8 cellular contexts compared by ENCODE assay signal in the genomic region with DNA sequence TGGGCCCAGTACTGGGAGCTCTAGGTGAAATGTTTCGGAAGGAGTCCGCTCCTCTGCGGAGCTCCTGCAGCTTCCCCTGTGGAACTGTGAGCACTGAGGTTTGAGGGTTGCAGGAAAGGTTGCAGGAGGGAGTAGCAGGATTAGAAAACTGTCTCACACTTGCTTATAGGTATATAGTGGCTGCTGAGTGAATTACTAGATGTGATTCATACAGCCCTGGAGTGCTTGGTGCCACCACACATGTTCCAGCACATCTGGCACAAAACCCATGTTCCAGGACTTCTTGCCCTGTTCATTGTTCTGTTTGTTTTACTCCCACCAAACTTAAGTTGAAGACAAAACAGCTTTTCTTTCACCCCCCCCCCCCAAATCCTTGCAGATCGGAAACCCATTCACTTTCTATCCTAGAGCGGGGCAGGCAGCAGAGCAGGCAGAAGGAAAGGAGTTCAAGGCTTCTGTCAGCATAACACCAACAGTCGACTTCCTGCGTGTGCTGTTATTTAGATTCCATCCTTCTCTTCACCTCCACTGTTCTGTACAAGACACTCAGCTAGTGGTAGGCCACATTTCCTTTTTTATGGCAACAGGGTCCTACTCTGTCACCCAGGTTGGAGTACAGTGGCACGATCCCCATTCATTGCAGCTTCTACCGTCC. TPM values are rescaled to one million over a fixed set of nuclear protein-coding genes. Genes with fewer than 3 reads are reported as not detected.
DNase-seq lines count a peak whose midpoint lies in the region; ATAC-seq, FAIRE-seq and TF ChIP-seq lines count a peak whose summit lies in the region.

No MANE protein-coding gene starts in this region.

- no peak for TF ChIP-seq RAD21 in HCT116 (IDR thresholded peaks at IDR 0.05; ENCODE audit: low read depth)

- no peaks in the 10 kb centered on the region for H3K9me2 ChIP-seq in HCT116 (ENCODE audit: insufficient read depth)

- RAD21 ChIA-PET in HCT116 (lab: Charles Lee; ENCODE audit: low non-redundant PET in 1 of 2, low total read pairs in 2 of 2, uncharacterized antibody in 2 of 2, unreplicated experiment in 2 of 2): no interaction called here

- no peak overlapping the region for H2AFZ ChIP-seq in HCT116 (ENCODE audit: low read depth, low read length, poor library complexity, severe bottlenecking)
- peak overlapping the region; percentile 82 for H2AFZ ChIP-seq in fibroblast of lung (ENCODE audit: low read length)
- peak overlapping the region; percentile 93 for H2AFZ ChIP-seq in osteoblast (ENCODE audit: low read length)

- H3K4me1 Mint-ChIP-seq in T-helper 1 cell treated with Interleukin-12 subunit alpha and Interleukin-12 subunit beta and Interleukin-4 antibody, amounts not matched to agents 30 μg/mL and 1 μg/mL, for 36 hours (ENCODE audit: low read depth): peaks cover 34% of the 10 kb centered on the region

- intact Hi-C loops in HCT116 (cut with micrococcal nuclease): no loop called here

- H3K27ac Mint-ChIP-seq in T-helper 1 cell treated with Interleukin-12 subunit alpha and Interleukin-12 subunit beta and Interleukin-4 antibody, amounts not matched to agents 30 μg/mL and 1 μg/mL, for 36 hours: peak overlapping the region; percentile 96

- H3K4me3 ChIP-seq in BJ (ENCODE audit: low read depth, low read length) (peak overlapping the region; percentile 72), HCT116 (replicated peaks in 1 of 2; ENCODE audit: low read depth in 1 of 2, low read length in 2 of 2) (peak overlapping the region; percentile 87 to 90), fibroblast of lung (replicated peaks in 1 of 4; ENCODE audit: control extremely low read depth in 1 of 4, insufficient read depth in 1 of 4, low read depth in 3 of 4, low read length in 4 of 4) (peak overlapping the region; percentile 49 to 86 (median 75)), osteoblast (ENCODE audit: insufficient read depth, low read length) (peak overlapping the region; percentile 92)

- TSS peak; percentile 98 for BruUV-seq in HCT116 (replicated peaks; lab: Mats Ljungman, UMichigan)

- H3K79me2 ChIP-seq in HCT116 (ENCODE audit: insufficient read depth, low read length): peaks cover 26% of the 10 kb centered on the region
- peaks cover 10% of the 10 kb centered on the region for H3K79me2 ChIP-seq in fibroblast of lung (ENCODE audit: control insufficient read depth, insufficient read depth, low read length)
- peaks cover 23% of the 10 kb centered on the region for H3K79me2 ChIP-seq in osteoblast (ENCODE audit: insufficient read depth, low read length)

- H3K9me3 Mint-ChIP-seq in T-helper 1 cell treated with Interleukin-12 subunit alpha and Interleukin-12 subunit beta and Interleukin-4 antibody, amounts not matched to agents 30 μg/mL and 1 μg/mL, for 36 hours: no peaks in the 10 kb centered on the region

- CTCF ChIA-PET in BJ (lab: Yijun Ruan, JAX): interaction anchor here (1.0 to 3.1 kb wide), 6 partner anchors 8 to 164 kb away, joined by 3 to 14 read pairs (median 3); a partner anchor contains a TSS
- CTCF ChIA-PET in HCT116 (lab: Charles Lee): no interaction called here

- H3K9me3 ChIP-seq in HCT116 (ENCODE audit: control insufficient read depth in 1 of 2, insufficient read depth in 1 of 2, low read depth in 1 of 2, low read length in 2 of 2): no peaks in the 10 kb centered on the region
- H3K9me3 ChIP-seq in fibroblast of lung (ENCODE audit: control insufficient read depth, insufficient read depth, low read depth, low read length): no peaks in the 10 kb centered on the region
- no peaks in the 10 kb centered on the region for H3K9me3 ChIP-seq in osteoblast (ENCODE audit: low read depth, low read length)

- ATAC-seq in HCT116: peak; percentile 5; the same call in 1 of the 2 replicates
- ATAC-seq in GM21423 (IDR thresholded peaks at IDR 0.05; ENCODE audit: unreplicated experiment): no peak

- TF ChIP-seq CTCF in BJ (IDR thresholded peaks at IDR 0.05; ENCODE audit: insufficient read depth, low read depth, low read length) (no peak), HCT116 (IDR thresholded peaks at IDR 0.05 in 2 of 3, conservative IDR thresholded peaks at IDR 0.05 in 1 of 3; ENCODE audit: borderline replicate concordance in 1 of 3, insufficient read depth in 1 of 3, low read depth in 2 of 3, low read length in 2 of 3) (no peak), fibroblast of lung (conservative IDR thresholded peaks at IDR 0.05 in 1 of 2, IDR thresholded peaks at IDR 0.05 in 1 of 2; ENCODE audit: low read depth in 1 of 2, low read length in 2 of 2) (no peak), osteoblast (IDR thresholded peaks at IDR 0.05; ENCODE audit: extremely low read depth, low read depth, low read length) (no peak)

- no peaks in the 10 kb centered on the region for H3K27me3 ChIP-seq in BJ (ENCODE audit: control insufficient read depth, insufficient read depth, low read length)
- no peaks in the 10 kb centered on the region for H3K27me3 ChIP-seq in HCT116 (ENCODE audit: insufficient read depth, low read length)
- no peaks in the 10 kb centered on the region for H3K27me3 ChIP-seq in fibroblast of lung (ENCODE audit: control insufficient read depth, insufficient read depth, low read length)
- no peaks in the 10 kb centered on the region for H3K27me3 ChIP-seq in osteoblast (ENCODE audit: insufficient read depth, low read length)

- H3K4me1 ChIP-seq in HCT116 (ENCODE audit: control insufficient read depth in 1 of 2, insufficient read depth in 2 of 2, low read length in 2 of 2) (peaks cover 4 to 28% of the 10 kb centered on the region in 2 experiments; a peak in 2 of 4 replicates), fibroblast of lung (ENCODE audit: control insufficient read depth, extremely low read depth, insufficient read depth, low read length) (peaks cover 7% of the 10 kb centered on the region), osteoblast (ENCODE audit: insufficient read depth, low read length) (peaks cover 20% of the 10 kb centered on the region)

- H3K36me3 ChIP-seq in BJ (ENCODE audit: control insufficient read depth, insufficient read depth, low read length) (no peaks in the 10 kb centered on the region), HCT116 (ENCODE audit: control insufficient read depth in 1 of 2, insufficient read depth in 2 of 2, low read length in 2 of 2) (no peaks in the 10 kb centered on the region), fibroblast of lung (ENCODE audit: control insufficient read depth, insufficient read depth, low read length) (no peaks in the 10 kb centered on the region), osteoblast (ENCODE audit: insufficient read depth, low read length) (peaks cover 6% of the 10 kb centered on the region)

- H4K20me1 ChIP-seq in HCT116 (ENCODE audit: insufficient read depth): no peaks in the 10 kb centered on the region
- no peaks in the 10 kb centered on the region for H4K20me1 ChIP-seq in fibroblast of lung (ENCODE audit: control insufficient read depth, extremely low read depth, insufficient read depth, low read length)
- no peaks in the 10 kb centered on the region for H4K20me1 ChIP-seq in osteoblast (ENCODE audit: insufficient read depth, low read length)

- H3K4me2 ChIP-seq in HCT116 (ENCODE audit: low read length) (peak overlapping the region; percentile 94), fibroblast of lung (ENCODE audit: extremely low read depth, insufficient read depth, low read length) (peak overlapping the region; percentile 82), osteoblast (ENCODE audit: insufficient read depth, low read length) (peak overlapping the region; percentile 94)

- POLR2A ChIA-PET in BJ (lab: Charles Lee): no interaction called here
- POLR2A ChIA-PET in HCT116 (lab: Charles Lee): interaction anchor here (0.9 to 1.6 kb wide), 4 partner anchors 8 to 195 kb away, joined by 3 to 6 read pairs (median 5); a partner anchor contains a TSS

- H3K36me3 Mint-ChIP-seq in T-helper 1 cell treated with Interleukin-12 subunit alpha and Interleukin-12 subunit beta and Interleukin-4 antibody, amounts not matched to agents 30 μg/mL and 1 μg/mL, for 36 hours (ENCODE audit: low read depth): peaks cover 7% of the 10 kb centered on the region

- TF ChIP-seq POLR2A in HCT116 (IDR thresholded peaks at IDR 0.05; ENCODE audit: borderline replicate concordance, extremely low read depth, insufficient read depth, insufficient read length): no peak
- TF ChIP-seq POLR2A in GM12892 (IDR thresholded peaks at IDR 0.05; ENCODE audit: low read depth, low read length): no peak

- DNase-seq in BJ (ENCODE audit: low read depth): no peak
- DNase-seq in HCT116 (ENCODE audit: low read depth, low spot score): no peak
- peak in 1 of 2 donors; percentile 47 for DNase-seq in fibroblast of lung (ENCODE audit: low read depth in 2 of 2)
- peak; percentile 88 for DNase-seq in osteoblast (ENCODE audit: insufficient read length, low spot score, missing footprints)
- DNase-seq in GM12892 (ENCODE audit: insufficient read length): no peak
- DNase-seq in SKM-1 treated with dmso at 0.1 percent for 144 hours (lab: John Stamatoyannopoulos, UW; ENCODE audit: unreplicated experiment): no peak

- H3K27ac ChIP-seq in HCT116 (ENCODE audit: low read depth, low read length): peak overlapping the region; percentile 82
- peak overlapping the region; percentile 77 for H3K27ac ChIP-seq in fibroblast of lung (ENCODE audit: insufficient read depth, low read length)
- H3K27ac ChIP-seq in osteoblast (ENCODE audit: low read depth, low read length): peak overlapping the region; percentile 68

- no peak for FAIRE-seq in GM12892 (lab: Jason Lieb, UNC)

- H3K9ac ChIP-seq in HCT116 (ENCODE audit: low read length): peak overlapping the region; percentile 79
- peak overlapping the region; percentile 83 for H3K9ac ChIP-seq in fibroblast of lung (ENCODE audit: insufficient read depth, low read length)

- H3K27me3 Mint-ChIP-seq in T-helper 1 cell treated with Interleukin-12 subunit alpha and Interleukin-12 subunit beta and Interleukin-4 antibody, amounts not matched to agents 30 μg/mL and 1 μg/mL, for 36 hours (ENCODE audit: low read depth): no peaks in the 10 kb centered on the region

- H3K4me3 Mint-ChIP-seq in T-helper 1 cell treated with Interleukin-12 subunit alpha and Interleukin-12 subunit beta and Interleukin-4 antibody, amounts not matched to agents 30 μg/mL and 1 μg/mL, for 36 hours: peak overlapping the region; percentile 87

RNA-seq across cellular contexts. Expression of a gene that starts 0.7 kb away (rescaled TPM):
- polyA plus RNA-seq in BJ (2011; rRNA removed) (2.8 and 5.6 TPM in 2 replicates), fibroblast of lung (4.0 and 5.3 TPM in 2 replicates)
- polyA minus RNA-seq in BJ (2011; rRNA and poly(A)+ RNA removed): 3.5 and 3.8 TPM in 2 replicates
- total RNA-seq in HCT116 (2021; ENCODE audit: unreplicated experiment) (21.4 TPM), fibroblast of lung (49.2 and 61.4 TPM in 2 replicates), osteoblast (15.3 and 23.5 TPM in 2 replicates)
- 15.2 and 15.9 TPM in 2 replicates for polyA plus RNA-seq in HCT116 (2012)
- 10.5 and 12.8 TPM in 2 replicates for polyA plus RNA-seq in fibroblast of lung (2012)
- polyA minus RNA-seq in fibroblast of lung (ENCODE audit: low replicate concordance): 15.7 and 34.8 TPM in 2 replicates
- 12.0 TPM for polyA plus RNA-seq in GM12892 (2012; ENCODE audit: missing spikeins)

RNA-seq across cellular contexts. Expression of a gene that starts 4.7 kb away (rescaled TPM):
- 52.7 and 61.8 TPM in 2 replicates for polyA plus RNA-seq in BJ (2011; rRNA removed)
- polyA minus RNA-seq in BJ (2011; rRNA and poly(A)+ RNA removed): 29.2 and 54.3 TPM in 2 replicates
- total RNA-seq in HCT116 (2021; ENCODE audit: unreplicated experiment): 49.6 TPM
- polyA plus RNA-seq in HCT116 (2012): 61.5 and 69.2 TPM in 2 replicates
- 20.0 and 27.1 TPM in 2 replicates for total RNA-seq in fibroblast of lung
- 39.3 and 59.9 TPM in 2 replicates for polyA plus RNA-seq in fibroblast of lung
- 33.5 and 45.6 TPM in 2 replicates for polyA plus RNA-seq in fibroblast of lung (2012)
- 84.8 and 97.0 TPM in 2 replicates for polyA minus RNA-seq in fibroblast of lung (ENCODE audit: low replicate concordance)
- total RNA-seq in osteoblast: 30.8 and 36.8 TPM in 2 replicates
- 25.3 TPM for polyA plus RNA-seq in GM12892 (2012; ENCODE audit: missing spikeins)

RNA-seq across cellular contexts. Expression of a gene that starts 19.1 kb away (rescaled TPM):
- polyA plus RNA-seq in BJ (2011; rRNA removed) (0.10 and 0.39 TPM in 2 replicates), fibroblast of lung (0.06 and 0.12 TPM in 2 replicates)
- 0.33 TPM in 1 of 2 replicates, not detected in the other for polyA minus RNA-seq in BJ (2011; rRNA and poly(A)+ RNA removed)
- total RNA-seq in HCT116 (2021; ENCODE audit: unreplicated experiment) (0.57 TPM), fibroblast of lung (not detected in 2 replicates), osteoblast (0.72 and 0.88 TPM in 2 replicates)
- polyA plus RNA-seq in HCT116 (2012): 0.17 and 0.31 TPM in 2 replicates
- polyA plus RNA-seq in fibroblast of lung (2012): 0.16 and 0.17 TPM in 2 replicates
- not detected in 2 replicates for polyA minus RNA-seq in fibroblast of lung (ENCODE audit: low replicate concordance)
- 0.42 TPM for polyA plus RNA-seq in GM12892 (2012; ENCODE audit: missing spikeins)

RNA-seq across cellular contexts. Expression of a gene that starts 34.1 kb away (rescaled TPM):
- polyA plus RNA-seq in BJ (2011; rRNA removed) (107 and 121 TPM in 2 replicates), fibroblast of lung (81.0 and 111 TPM in 2 replicates)
- 24.3 and 39.9 TPM in 2 replicates for polyA minus RNA-seq in BJ (2011; rRNA and poly(A)+ RNA removed)
- total RNA-seq in HCT116 (2021; ENCODE audit: unreplicated experiment) (64.8 TPM), fibroblast of lung (52.1 and 60.9 TPM in 2 replicates), osteoblast (42.4 and 47.4 TPM in 2 replicates)
- polyA plus RNA-seq in HCT116 (2012): 85.9 and 103 TPM in 2 replicates
- 119 and 155 TPM in 2 replicates for polyA plus RNA-seq in fibroblast of lung (2012)
- 53.3 and 64.5 TPM in 2 replicates for polyA minus RNA-seq in fibroblast of lung (ENCODE audit: low replicate concordance)
- 92.1 TPM for polyA plus RNA-seq in GM12892 (2012; ENCODE audit: missing spikeins)

RNA-seq across cellular contexts. Expression of a gene that starts 34.4 kb away (rescaled TPM):
- polyA plus RNA-seq in BJ (2011; rRNA removed) (56.0 and 102 TPM in 2 replicates), fibroblast of lung (44.3 and 54.0 TPM in 2 replicates)
- 57.9 and 73.8 TPM in 2 replicates for polyA minus RNA-seq in BJ (2011; rRNA and poly(A)+ RNA removed)
- total RNA-seq in HCT116 (2021; ENCODE audit: unreplicated experiment) (67.2 TPM), fibroblast of lung (54.5 and 72.2 TPM in 2 replicates), osteoblast (122 and 123 TPM in 2 replicates)
- polyA plus RNA-seq in HCT116 (2012): 55.4 and 59.1 TPM in 2 replicates
- 54.7 and 66.3 TPM in 2 replicates for polyA plus RNA-seq in fibroblast of lung (2012)
- polyA minus RNA-seq in fibroblast of lung (ENCODE audit: low replicate concordance): 99.7 and 141 TPM in 2 replicates
- polyA plus RNA-seq in GM12892 (2012; ENCODE audit: missing spikeins): 48.7 TPM
